Comparison of ENCODE assay signal across 8 cellular contexts in the genomic region with DNA sequence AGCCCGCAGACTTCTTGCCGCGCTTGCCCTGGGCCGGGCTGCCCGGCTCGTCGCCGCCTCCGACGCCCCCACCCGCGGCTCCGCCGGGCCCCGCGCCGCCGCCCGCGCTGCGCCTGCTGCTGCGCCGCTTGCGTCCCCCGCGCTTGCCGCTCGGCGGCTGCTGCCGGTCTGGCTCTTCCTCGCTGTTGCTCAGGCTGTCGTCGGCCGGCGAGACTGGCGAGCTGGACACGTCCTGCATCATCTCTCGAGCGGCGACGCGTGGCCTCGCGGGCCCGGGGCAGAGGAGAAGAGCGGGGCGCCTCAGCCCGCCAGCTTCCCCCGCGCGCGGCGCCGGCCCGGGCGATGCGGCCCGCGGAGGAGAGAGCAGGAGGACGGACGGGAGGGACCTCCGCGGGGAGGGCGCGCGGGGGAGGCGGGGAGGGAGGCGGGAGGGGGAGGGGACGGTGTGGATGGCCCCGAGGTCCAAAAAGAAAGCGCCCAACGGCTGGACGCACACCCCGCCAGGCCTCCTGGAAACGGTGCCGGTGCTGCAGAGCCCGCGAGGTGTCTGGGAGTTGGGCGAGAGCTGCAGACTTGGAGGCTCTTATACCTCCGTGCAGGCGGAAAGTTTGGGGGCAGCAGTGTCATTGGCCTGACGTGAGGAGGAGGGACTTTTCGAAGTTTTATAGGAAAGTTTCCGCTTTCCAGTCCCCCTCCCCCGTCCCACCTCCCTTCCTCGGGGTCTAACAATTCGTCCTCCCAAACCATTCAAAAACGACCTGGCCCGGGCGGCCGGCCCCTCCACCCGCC. TPM values are rescaled to one million over a fixed set of nuclear protein-coding genes. Genes with fewer than 3 reads are reported as not detected.
DNase-seq lines count a peak whose midpoint lies in the region; ATAC-seq, FAIRE-seq and TF ChIP-seq lines count a peak whose summit lies in the region.

TWIST1 (minus strand) TSS at position 556 of the 789 bp plus-strand sequence; CDS start at position 241, 315 bp downstream.

- peaks cover 11% of the 10 kb centered on the region for H3K4me1 Mint-ChIP-seq in astrocyte (ENCODE audit: low read depth, unreplicated experiment)
- H3K4me1 Mint-ChIP-seq in stimulated activated naive B cell treated with anti-CD40 and anti-IgM and Interleukin-4, amounts not matched to agents 10 μg/mL and 1 μg/mL and 100 μg/mL, for 72 hours: peaks cover 7 to 20% of the 10 kb centered on the region in 2 donors

- peaks cover 4% of the 10 kb centered on the region for H4K20me1 ChIP-seq in astrocyte (ENCODE audit: insufficient read depth, low read length)

- H3K27ac ChIP-seq in astrocyte (ENCODE audit: low read depth, low read length) (peak within 1 kb of the TSS; percentile 83), iPS-18a (ENCODE audit: low read length) (no peak within 1 kb of the TSS)

- no peak within 1 kb of the TSS for H3K27ac Mint-ChIP-seq in astrocyte (ENCODE audit: unreplicated experiment)
- no peak within 1 kb of the TSS for H3K27ac Mint-ChIP-seq in stimulated activated naive B cell treated with anti-CD40 and anti-IgM and Interleukin-4, amounts not matched to agents 10 μg/mL and 1 μg/mL and 100 μg/mL, for 72 hours

- H3K36me3 ChIP-seq in astrocyte (ENCODE audit: insufficient read depth, low read length): no peaks in the 10 kb centered on the region
- no peaks in the 10 kb centered on the region for H3K36me3 ChIP-seq in iPS-18a (ENCODE audit: control insufficient read depth, low read depth, low read length)

- peak within 1 kb of the TSS; percentile 94 for H3K4me3 ChIP-seq in astrocyte (ENCODE audit: insufficient read depth, low read depth, low read length)
- H3K4me3 ChIP-seq in iPS-18a (ENCODE audit: low read length): peak within 1 kb of the TSS; percentile 72

- H3K9me3 ChIP-seq in astrocyte (ENCODE audit: insufficient read depth, low read depth, low read length) (no peaks in the 10 kb centered on the region), iPS-18a (ENCODE audit: control insufficient read depth, low read depth, low read length) (peaks cover 3% of the 10 kb centered on the region)

- H2AFZ ChIP-seq in astrocyte (ENCODE audit: low read depth, low read length): peak within 1 kb of the TSS; percentile 93

- FAIRE-seq in astrocyte (lab: Jason Lieb, UNC): no peak

- H3K4me1 ChIP-seq in astrocyte (ENCODE audit: insufficient read depth, low read length): peaks cover 33% of the 10 kb centered on the region
- H3K4me1 ChIP-seq in iPS-18a (ENCODE audit: control insufficient read depth, low read depth, low read length): peaks cover 21% of the 10 kb centered on the region

- no peaks in the 10 kb centered on the region for H3K9me3 Mint-ChIP-seq in astrocyte (ENCODE audit: unreplicated experiment)
- H3K9me3 Mint-ChIP-seq in stimulated activated naive B cell treated with anti-CD40 and anti-IgM and Interleukin-4, amounts not matched to agents 10 μg/mL and 1 μg/mL and 100 μg/mL, for 72 hours: no peaks in the 10 kb centered on the region

- H3K27me3 Mint-ChIP-seq in astrocyte (ENCODE audit: low read depth, unreplicated experiment): peaks cover 49% of the 10 kb centered on the region
- H3K27me3 Mint-ChIP-seq in stimulated activated naive B cell treated with anti-CD40 and anti-IgM and Interleukin-4, amounts not matched to agents 10 μg/mL and 1 μg/mL and 100 μg/mL, for 72 hours: peaks cover 53 to 74% of the 10 kb centered on the region in 2 donors

- H3K27me3 ChIP-seq in astrocyte (ENCODE audit: insufficient read depth, low read length) (peaks cover 18% of the 10 kb centered on the region), iPS-18a (ENCODE audit: control insufficient read depth, insufficient read depth, low read length) (peaks cover 97% of the 10 kb centered on the region)

- DNase-seq in NCI-H524 (lab: John Stamatoyannopoulos, UW) (peak; percentile 12 to 38), NCI-H524 treated with DMSO at 0.1 percent for 48 hours (lab: John Stamatoyannopoulos, UW) (no peak), LHCN-M2 (ENCODE audit: low read depth) (peak; percentile 99), astrocyte (ENCODE audit: low read depth) (peak; percentile 87), NOMO-1 treated with DMSO at 0.1 percent for 48 hours (lab: John Stamatoyannopoulos, UW; ENCODE audit: unreplicated experiment) (no peak)
- DNase-seq in stimulated activated naive B cell treated with anti-CD40 and anti-IgM and Interleukin-4, amounts not matched to agents 10 μg/mL and 1 μg/mL and 100 μg/mL, for 72 hours: no peak

- H3K9ac ChIP-seq in astrocyte (ENCODE audit: low read length) (peak within 1 kb of the TSS; percentile 93), iPS-18a (ENCODE audit: low read length) (no peak within 1 kb of the TSS)

- H3K36me3 Mint-ChIP-seq in astrocyte (ENCODE audit: low read depth, unreplicated experiment): no peaks in the 10 kb centered on the region
- H3K36me3 Mint-ChIP-seq in stimulated activated naive B cell treated with anti-CD40 and anti-IgM and Interleukin-4, amounts not matched to agents 10 μg/mL and 1 μg/mL and 100 μg/mL, for 72 hours: no peaks in the 10 kb centered on the region

- H3K4me3 Mint-ChIP-seq in astrocyte (ENCODE audit: unreplicated experiment): peak within 1 kb of the TSS; percentile 96
- peak within 1 kb of the TSS; percentile 80 to 81 for H3K4me3 Mint-ChIP-seq in stimulated activated naive B cell treated with anti-CD40 and anti-IgM and Interleukin-4, amounts not matched to agents 10 μg/mL and 1 μg/mL and 100 μg/mL, for 72 hours

- TF ChIP-seq CTCF in astrocyte (IDR thresholded peaks at IDR 0.05; ENCODE audit: insufficient read depth, low read depth, low read length): no peak

- peaks cover 35% of the 10 kb centered on the region for H3K79me2 ChIP-seq in astrocyte (ENCODE audit: insufficient read depth, low read length)

- peak within 1 kb of the TSS; percentile 95 for H3K4me2 ChIP-seq in astrocyte (ENCODE audit: low read length)

- peak; percentile 49 to 55 for ATAC-seq in stimulated activated naive B cell treated with anti-CD40 and anti-IgM and Interleukin-4, amounts not matched to agents 10 μg/mL and 1 μg/mL and 100 μg/mL, for 72 hours (replicated peaks)
- ATAC-seq in HG02938 (IDR thresholded peaks at IDR 0.05; ENCODE audit: unreplicated experiment): no peak

RNA-seq across cellular contexts. Expression of gene TWIST1, which starts in this region (rescaled TPM):
- total RNA-seq in LHCN-M2 (2014; rRNA removed) (145 and 175 TPM in 2 replicates), astrocyte (5.0 and 5.7 TPM in 2 replicates)
- 77.6 TPM for polyA plus RNA-seq in LHCN-M2 (2012)

Comparison
In these comparisons a context has a peak if more than half of its experiments do, and no peak if none do; other contexts are left out.
1. RNA of gene TWIST1 (total RNA-seq): 145 to 175 TPM in LHCN-M2; 5.0 to 5.7 TPM in astrocyte; every median in the first group is over 10 times any median in the second.
2. DNase-seq: peak in NCI-H524 (2 of 2), LHCN-M2 (single experiment) and astrocyte (single experiment); none in NCI-H524 treated with DMSO at 0.1 percent for 48 hours (single experiment), stimulated activated naive B cell treated with anti-CD40 and anti-IgM and Interleukin-4, amounts not matched to agents 10 μg/mL and 1 μg/mL and 100 μg/mL, for 72 hours (single experiment) and NOMO-1 treated with DMSO at 0.1 percent for 48 hours (single experiment).